17 cellular contexts compared by ENCODE assay signal in genomic region chr10:44576715-44577191, GRCh38.
DNase-seq lines count a peak whose midpoint lies in the region; ATAC-seq and TF ChIP-seq lines count a peak whose summit lies in the region.
"Had no signal": no experiment of that assay in that cellular context is flagged by ENCODE, and none has a peak within 500 bp of the region (broad histone marks: within the 10 kb centered on the region; RNA-seq: fewer than 3 reads in every experiment).

No MANE protein-coding gene starts in this region.

- peaks cover 0 to 3% (median 0%) of the 10 kb centered on the region in 5 donors for H3K9me3 Mint-ChIP-seq in CD8-positive, alpha-beta memory T cell
- H3K9me3 Mint-ChIP-seq: H9 had no signal

- no peaks in the 10 kb centered on the region for H3K9me2 ChIP-seq in SK-N-SH

- CTCF ChIA-PET in SK-N-SH (lab: Yijun Ruan, JAX): no interaction called here
- CTCF ChIA-PET in CD8-positive, alpha-beta memory T cell (lab: Charles Lee): no interaction called here

- 16% methylated on average over 6 of the region's 6 CpGs for WGBS in SK-N-SH (ENCODE audit: low lambda C conversion rate)

- no peaks in the 10 kb centered on the region for H3F3A ChIP-seq in SK-N-SH (replicated peaks; ENCODE audit: insufficient read depth)

- DNase-seq in SK-N-SH: no peak
- DNase-seq in central memory CD4-positive, alpha-beta T cell: peak; percentile 61
- DNase-seq in iris pigment epithelial cell (ENCODE audit: low read depth): peak; percentile 7
- no peak for DNase-seq in NCI-H345 (lab: John Stamatoyannopoulos, UW)
- DNase-seq in CD8-positive, alpha-beta memory T cell: no peak
- DNase-seq in retina: no peak
- DNase-seq: brain microvascular endothelial cell, DND-41, H9, NCI-H1105 treated with DMSO at 0.1 percent for 48 hours, NCI-H526 treated with DMSO at 0.1 percent for 48 hours, right lobe of liver, SHP77 treated with DMSO at 0.1 percent for 48 hours, trophoblast cell had no signal

- TF ChIP-seq EP300 in SK-N-SH (IDR thresholded peaks at IDR 0.05; ENCODE audit: borderline replicate concordance in 1 of 2, low read depth in 1 of 2, low read length in 1 of 2): no peak

- no peaks in the 10 kb centered on the region for H4K20me1 ChIP-seq in SK-N-SH (ENCODE audit: insufficient read depth)

- H3K4me2 ChIP-seq in SK-N-SH (no peak overlapping the region), skeletal muscle satellite cell (ENCODE audit: low read length) (no peak overlapping the region)

- H3K79me2 ChIP-seq in SK-N-SH (ENCODE audit: insufficient read depth): no peaks in the 10 kb centered on the region

- peak overlapping the region; percentile 18; the same call in 1 of the 2 replicates for H2AFZ ChIP-seq in SK-N-SH (ENCODE audit: low read depth)

- no peaks in the 10 kb centered on the region for H3K9me3 ChIP-seq in SK-N-SH
- H3K9me3 ChIP-seq in skeletal muscle satellite cell (replicated peaks; ENCODE audit: low read length): no peaks in the 10 kb centered on the region
- no peaks in the 10 kb centered on the region for H3K9me3 ChIP-seq in CD8-positive, alpha-beta memory T cell (ENCODE audit: low read length)
- H3K9me3 ChIP-seq: right lobe of liver had no signal

- POLR2A ChIA-PET in SK-N-SH (lab: Yijun Ruan, JAX): no interaction called here
- POLR2A ChIA-PET in CD8-positive, alpha-beta memory T cell (lab: Charles Lee): no interaction called here

- peak overlapping the region in 4 of 8 donors; percentile 77 to 93 (median 86) for H3K27ac Mint-ChIP-seq in CD8-positive, alpha-beta memory T cell

- H3K27me3 ChIP-seq in SK-N-SH (ENCODE audit: insufficient read depth) (no peaks in the 10 kb centered on the region), skeletal muscle satellite cell (ENCODE audit: control insufficient read depth, insufficient read depth, low read length) (no peaks in the 10 kb centered on the region)
- H3K27me3 ChIP-seq in CD8-positive, alpha-beta memory T cell (ENCODE audit: insufficient read depth, low read length, poor library complexity, severe bottlenecking): no peaks in the 10 kb centered on the region
- H3K27me3 ChIP-seq: brain microvascular endothelial cell, right lobe of liver had no signal

- TF ChIP-seq RAD21 in SK-N-SH (IDR thresholded peaks at IDR 0.05; ENCODE audit: low read length): no peak

- H3K4me3 ChIP-seq in SK-N-SH (ENCODE audit: low read depth in 2 of 2, low read length in 1 of 2) (no peak overlapping the region), skeletal muscle satellite cell (ENCODE audit: low read length) (no peak overlapping the region)
- no peak overlapping the region for H3K4me3 ChIP-seq in CD8-positive, alpha-beta memory T cell (ENCODE audit: low read length)
- H3K4me3 ChIP-seq: right lobe of liver had no signal

- no peak; the same call in 2 of the 3 replicates for ATAC-seq in SK-N-SH treated with all-trans-retinoic acid at 6 μM for 48 hours

- H3K27me3 Mint-ChIP-seq in CD8-positive, alpha-beta memory T cell: peaks cover 0 to 2% of the 10 kb centered on the region in 2 donors

- peak overlapping the region in 1 of 2 experiments; percentile 57; a peak in 2 of 4 replicates for H3K27ac ChIP-seq in SK-N-SH (ENCODE audit: low read depth in 2 of 2, low read length in 1 of 2)
- no peak overlapping the region for H3K27ac ChIP-seq in CD8-positive, alpha-beta memory T cell (ENCODE audit: low read depth, low read length)
- H3K27ac ChIP-seq: 22Rv1, brain microvascular endothelial cell, right lobe of liver had no signal

- TF ChIP-seq CTCF in SK-N-SH (IDR thresholded peaks at IDR 0.05): no peak

- no peaks in the 10 kb centered on the region for H3K4me1 ChIP-seq in SK-N-SH (ENCODE audit: control insufficient read depth in 1 of 2, insufficient read depth in 2 of 2, low read depth in 1 of 2, low read length in 1 of 2)
- peaks cover 34% of the 10 kb centered on the region for H3K4me1 ChIP-seq in skeletal muscle satellite cell (ENCODE audit: control insufficient read depth, insufficient read depth, low read length)
- H3K4me1 ChIP-seq in CD8-positive, alpha-beta memory T cell (ENCODE audit: insufficient read depth, low read length): no peaks in the 10 kb centered on the region
- H3K4me1 ChIP-seq: right lobe of liver had no signal

- H3K4me1 Mint-ChIP-seq in CD8-positive, alpha-beta memory T cell: peaks cover 0 to 12% (median 0%) of the 10 kb centered on the region in 3 donors
- H3K4me1 Mint-ChIP-seq: H9 had no signal

- H3K36me3 ChIP-seq in SK-N-SH (replicated peaks in 1 of 2; ENCODE audit: control insufficient read depth in 1 of 2, insufficient read depth in 2 of 2, low read length in 1 of 2) (no peaks in the 10 kb centered on the region), skeletal muscle satellite cell (ENCODE audit: insufficient read depth, low read length) (no peaks in the 10 kb centered on the region)
- H3K36me3 ChIP-seq in CD8-positive, alpha-beta memory T cell (ENCODE audit: insufficient read depth, low read length): no peaks in the 10 kb centered on the region
- H3K36me3 ChIP-seq: brain microvascular endothelial cell, right lobe of liver had no signal

- H3K9ac ChIP-seq in SK-N-SH: no peak overlapping the region
- peak overlapping the region; percentile 73 for H3K9ac ChIP-seq in skeletal muscle satellite cell (ENCODE audit: low read depth, low read length)

- H3K36me3 Mint-ChIP-seq in CD8-positive, alpha-beta memory T cell: no peaks in the 10 kb centered on the region

- H3K4me3 Mint-ChIP-seq in CD8-positive, alpha-beta memory T cell: peak overlapping the region in 2 of 7 donors; percentile 17 to 47
- H3K4me3 Mint-ChIP-seq: H9 had no signal

TF ChIP-seq in SK-N-SH, 30 proteins besides CTCF, POLR2A, EP300 and RAD21 (continues in another document):
- TF ChIP-seq CHD2 (IDR thresholded peaks at IDR 0.05; ENCODE audit: low read length, partially characterized antibody) (no peak), ZBTB33 (IDR thresholded peaks at IDR 0.05; ENCODE audit: borderline replicate concordance, low read depth) (no peak), YY1 (IDR thresholded peaks at IDR 0.05; ENCODE audit: low read depth) (no peak), TAF1 (IDR thresholded peaks at IDR 0.05; ENCODE audit: borderline replicate concordance, low read depth, low read length) (no peak), SIN3A (IDR thresholded peaks at IDR 0.05; ENCODE audit: borderline replicate concordance, low read depth, low read length) (no peak), TEAD4 (IDR thresholded peaks at IDR 0.05; ENCODE audit: borderline replicate concordance, insufficient read depth) (no peak)

TF ChIP-seq in SK-N-SH treated with all-trans-retinoic acid at 6 μM for 48 hours, 23 proteins besides CTCF, POLR2A, EP300 and RAD21:
- TF ChIP-seq PPARA (CRISPR knock-in tag; IDR thresholded peaks at IDR 0.05; ENCODE audit: borderline replicate concordance): no peak
- no peak for TF ChIP-seq TCF4 (CRISPR knock-in tag; IDR thresholded peaks at IDR 0.05; ENCODE audit: borderline replicate concordance)
- no peak for TF ChIP-seq ISL1 (CRISPR knock-in tag; IDR thresholded peaks at IDR 0.05)
- no peak for TF ChIP-seq ZC3H10 (CRISPR knock-in tag; IDR thresholded peaks at IDR 0.05)
- TF ChIP-seq CSDC2 (CRISPR knock-in tag; IDR thresholded peaks at IDR 0.05): no peak

Comparison
In these comparisons a context has a peak if more than half of its experiments do, and no peak if none do; other contexts are left out.
1. DNase-seq: peak in central memory CD4-positive, alpha-beta T cell (single experiment) and iris pigment epithelial cell (single experiment); none in SK-N-SH (single experiment), NCI-H345 (single experiment), CD8-positive, alpha-beta memory T cell (0 of 5) and retina (single experiment).